5 cellular contexts compared by ENCODE assay signal in the genomic region with DNA sequence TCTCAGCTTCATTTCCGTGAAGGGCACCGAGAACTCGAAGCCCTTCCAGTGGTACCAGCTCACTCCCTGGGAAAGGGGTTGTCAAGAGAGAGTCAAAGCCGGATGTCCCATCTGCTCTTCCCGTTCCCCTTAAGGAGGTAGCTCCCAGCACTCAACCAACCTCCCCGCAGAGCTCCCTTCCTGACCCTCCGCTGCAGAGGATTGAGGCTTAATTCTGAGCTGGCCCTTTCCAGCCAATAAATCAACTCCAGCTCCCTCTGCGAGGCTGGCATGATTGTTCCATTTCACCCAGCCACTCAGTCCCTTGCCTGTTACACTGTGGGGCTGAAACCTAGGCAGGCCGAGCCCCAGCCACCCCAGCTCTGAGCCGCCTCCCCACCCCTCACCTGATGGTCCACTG. TPM values are rescaled to one million over a fixed set of nuclear protein-coding genes. Genes with fewer than 3 reads are reported as not detected.
"Had no signal": no experiment of that assay in that cellular context is flagged by ENCODE, and none has a peak within 500 bp of the region (broad histone marks: within the 10 kb centered on the region; RNA-seq: fewer than 3 reads in every experiment).

No MANE protein-coding gene starts in this region.

RNA-seq across cellular contexts. Expression of a gene that starts 3.2 kb away (rescaled TPM):
- total RNA-seq: M059J, OCI-LY7, RPMI7951, SJCRH30, SK-MEL-5 had no signal
